Comparison of ENCODE assay signal across 22 cellular contexts in the genomic region with DNA sequence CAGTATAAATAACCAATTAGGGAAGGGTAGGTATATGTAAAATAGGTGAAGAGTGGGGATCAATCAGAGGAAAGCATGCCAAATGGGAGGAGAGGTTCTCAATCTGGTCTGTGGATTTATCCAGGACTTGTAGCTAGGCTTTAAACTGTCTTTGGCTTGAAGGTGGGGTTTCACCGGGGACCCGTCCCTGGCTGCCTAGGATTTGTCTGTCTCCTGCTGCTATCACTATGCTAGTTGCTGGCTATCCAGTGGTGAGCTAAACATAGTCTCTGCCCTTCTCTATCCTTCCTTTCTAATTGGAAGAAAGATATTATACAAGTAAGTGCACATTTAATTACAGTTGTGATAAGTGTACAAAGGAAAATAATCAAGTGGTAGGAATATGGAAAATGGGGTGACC. TPM values are rescaled to one million over a fixed set of nuclear protein-coding genes. Genes with fewer than 3 reads are reported as not detected.
A peak's percentile ranks its signal among the peaks of the same experiment; 100 is the strongest.
DNase-seq lines count a peak whose midpoint lies in the region; ATAC-seq lines count a peak whose summit lies in the region.
"Had no signal": no experiment of that assay in that cellular context is flagged by ENCODE, and none has a peak within 500 bp of the region (broad histone marks: within the 10 kb centered on the region; RNA-seq: fewer than 3 reads in every experiment).

No MANE protein-coding gene starts in this region.

- no peak overlapping the region for H3K27ac ChIP-seq in CD4-positive, CD25-positive, alpha-beta regulatory T cell (ENCODE audit: insufficient read depth, low read length, poor library complexity, severe bottlenecking)
- H3K27ac ChIP-seq: SJSA1 had no signal

- no peak overlapping the region for H3K4me3 ChIP-seq in CD4-positive, CD25-positive, alpha-beta regulatory T cell (ENCODE audit: low read depth, low read length)
- H3K4me3 ChIP-seq: HAP-1, SJSA1 had no signal

- no peaks in the 10 kb centered on the region for H3K27me3 Mint-ChIP-seq in activated T-cell treated with anti-CD3 and anti-CD28 coated beads, Interleukin-2, amount 50 U/mL, for 24 hours
- H3K27me3 Mint-ChIP-seq in CD4-positive, CD25-positive, alpha-beta regulatory T cell = no peaks in the 10 kb centered on the region
- no peaks in the 10 kb centered on the region for H3K27me3 Mint-ChIP-seq in activated T-helper 17 cell treated with anti-CD3 and anti-CD28 coated beads, Interleukin-2, amount 50 U/mL, for 72 hours

- H3K36me3 ChIP-seq in CD4-positive, CD25-positive, alpha-beta regulatory T cell (ENCODE audit: control insufficient read depth, insufficient read depth, low read length) = peaks cover 81% of the 10 kb centered on the region

- ATAC-seq in CD4-positive, CD25-positive, alpha-beta regulatory T cell (ENCODE audit: low read depth in 2 of 2) = no peak
- ATAC-seq in activated T-helper 17 cell treated with anti-CD3 and anti-CD28 coated beads, Interleukin-2, amount 50 U/mL, for 72 hours (replicated peaks) = no peak
- no peak for ATAC-seq in stimulated activated effector memory CD8-positive, alpha-beta T cell treated with anti-CD3 and anti-CD28 coated beads, Interleukin-12 subunit alpha, Interleukin-12 subunit beta, amount 100 ng/mL, for 72 hours

- no peaks in the 10 kb centered on the region for H3K4me1 Mint-ChIP-seq in activated T-cell treated with anti-CD3 and anti-CD28 coated beads, Interleukin-2, amount 50 U/mL, for 24 hours (ENCODE audit: low read depth)
- H3K4me1 Mint-ChIP-seq in CD4-positive, CD25-positive, alpha-beta regulatory T cell = no peaks in the 10 kb centered on the region
- no peaks in the 10 kb centered on the region for H3K4me1 Mint-ChIP-seq in activated T-helper 17 cell treated with anti-CD3 and anti-CD28 coated beads, Interleukin-2, amount 50 U/mL, for 72 hours
- no peaks in the 10 kb centered on the region for H3K4me1 Mint-ChIP-seq in stimulated activated effector memory CD8-positive, alpha-beta T cell treated with anti-CD3 and anti-CD28 coated beads, Interleukin-12 subunit alpha, Interleukin-12 subunit beta, amount 100 ng/mL, for 72 hours

- H3K9me3 ChIP-seq in CD4-positive, CD25-positive, alpha-beta regulatory T cell (ENCODE audit: control insufficient read depth in 2 of 2, low read length in 2 of 2) = no peaks in the 10 kb centered on the region
- H3K9me3 ChIP-seq: HAP-1, SJSA1 had no signal

- H3K9me3 Mint-ChIP-seq in activated T-cell treated with anti-CD3 and anti-CD28 coated beads, Interleukin-2, amount 50 U/mL, for 24 hours = no peaks in the 10 kb centered on the region
- H3K9me3 Mint-ChIP-seq in CD4-positive, CD25-positive, alpha-beta regulatory T cell = no peaks in the 10 kb centered on the region
- H3K9me3 Mint-ChIP-seq in activated T-helper 17 cell treated with anti-CD3 and anti-CD28 coated beads, Interleukin-2, amount 50 U/mL, for 72 hours = no peaks in the 10 kb centered on the region
- H3K9me3 Mint-ChIP-seq in stimulated activated effector memory CD8-positive, alpha-beta T cell treated with anti-CD3 and anti-CD28 coated beads, Interleukin-12 subunit alpha, Interleukin-12 subunit beta, amount 100 ng/mL, for 72 hours = no peaks in the 10 kb centered on the region
- H3K9me3 Mint-ChIP-seq: HFFc6 had no signal

- peaks cover 80% of the 10 kb centered on the region for H3K36me3 Mint-ChIP-seq in activated T-cell treated with anti-CD3 and anti-CD28 coated beads, Interleukin-2, amount 50 U/mL, for 24 hours (ENCODE audit: low read depth)
- H3K36me3 Mint-ChIP-seq in CD4-positive, CD25-positive, alpha-beta regulatory T cell = peaks cover 62% of the 10 kb centered on the region
- peaks cover 81% of the 10 kb centered on the region for H3K36me3 Mint-ChIP-seq in activated T-helper 17 cell treated with anti-CD3 and anti-CD28 coated beads, Interleukin-2, amount 50 U/mL, for 72 hours (ENCODE audit: low read depth)
- peaks cover 63% of the 10 kb centered on the region for H3K36me3 Mint-ChIP-seq in stimulated activated effector memory CD8-positive, alpha-beta T cell treated with anti-CD3 and anti-CD28 coated beads, Interleukin-12 subunit alpha, Interleukin-12 subunit beta, amount 100 ng/mL, for 72 hours

- H3K27me3 ChIP-seq in CD4-positive, CD25-positive, alpha-beta regulatory T cell (ENCODE audit: control insufficient read depth, insufficient read depth, low read length) = no peaks in the 10 kb centered on the region
- H3K27me3 ChIP-seq: SJSA1 had no signal

- H3K4me3 Mint-ChIP-seq in activated T-cell treated with anti-CD3 and anti-CD28 coated beads, Interleukin-2, amount 50 U/mL, for 24 hours = no peak overlapping the region
- H3K4me3 Mint-ChIP-seq in CD4-positive, CD25-positive, alpha-beta regulatory T cell = no peak overlapping the region
- no peak overlapping the region for H3K4me3 Mint-ChIP-seq in activated T-helper 17 cell treated with anti-CD3 and anti-CD28 coated beads, Interleukin-2, amount 50 U/mL, for 72 hours
- no peak overlapping the region for H3K4me3 Mint-ChIP-seq in stimulated activated effector memory CD8-positive, alpha-beta T cell treated with anti-CD3 and anti-CD28 coated beads, Interleukin-12 subunit alpha, Interleukin-12 subunit beta, amount 100 ng/mL, for 72 hours
- H3K4me3 Mint-ChIP-seq: HFFc6 had no signal

- no peaks in the 10 kb centered on the region for H3K4me1 ChIP-seq in CD4-positive, CD25-positive, alpha-beta regulatory T cell (ENCODE audit: control insufficient read depth, insufficient read depth, low read length, poor library complexity, severe bottlenecking)

- no peak for DNase-seq in activated T-cell treated with anti-CD3 and anti-CD28 coated beads, Interleukin-2, amount 50 U/mL, for 24 hours
- no peak for DNase-seq in activated T-cell treated with anti-CD3 and anti-CD28 coated beads, Interleukin-2, amount 50 U/mL, for 1 hour
- DNase-seq in CD4-positive, CD25-positive, alpha-beta regulatory T cell = no peak
- DNase-seq in stimulated activated effector memory CD8-positive, alpha-beta T cell treated with anti-CD3 and anti-CD28 coated beads, Interleukin-12 subunit alpha, Interleukin-12 subunit beta, amount 100 ng/mL, for 72 hours (ENCODE audit: low spot score in 2 of 2) = no peak
- DNase-seq in anterior cingulate cortex (lab: John Stamatoyannopoulos, UW) = no peak
- DNase-seq in stimulated activated CD4-positive, alpha-beta T cell treated with anti-CD3 and anti-CD28 coated beads, Interleukin-15, amount 100 ng/mL, for 24 hours = no peak
- DNase-seq: 8988T, ACHN, DMS153, HFFc6, KG1, MM.1S, NCI-H1694, NCI-H2029 treated with DMSO at 0.1 percent for 48 hours, NCI-H446 treated with DMSO at 0.1 percent for 48 hours, NCI-H526, NCI-H82, Right ventricle myocardium superior, RPMI8226 had no signal

- H3K27ac Mint-ChIP-seq in activated T-cell treated with anti-CD3 and anti-CD28 coated beads, Interleukin-2, amount 50 U/mL, for 24 hours = peak overlapping the region; percentile 2
- peak overlapping the region in 2 of 3 donors; percentile 42 to 47 for H3K27ac Mint-ChIP-seq in CD4-positive, CD25-positive, alpha-beta regulatory T cell
- H3K27ac Mint-ChIP-seq in activated T-helper 17 cell treated with anti-CD3 and anti-CD28 coated beads, Interleukin-2, amount 50 U/mL, for 72 hours = peak overlapping the region; percentile 21
- peak overlapping the region; percentile 20 for H3K27ac Mint-ChIP-seq in stimulated activated effector memory CD8-positive, alpha-beta T cell treated with anti-CD3 and anti-CD28 coated beads, Interleukin-12 subunit alpha, Interleukin-12 subunit beta, amount 100 ng/mL, for 72 hours
- H3K27ac Mint-ChIP-seq: HFFc6 had no signal

RNA-seq across cellular contexts. Expression of a gene that starts 58.8 kb away (rescaled TPM):
- total RNA-seq in CD4-positive, CD25-positive, alpha-beta regulatory T cell = 21.7 TPM
- 1 to 10 TPM; 2.1 to 3.8 (median 2.5) TPM for polyA plus RNA-seq in CD4-positive, CD25-positive, alpha-beta regulatory T cell
- total RNA-seq in activated T-helper 17 cell treated with anti-CD3 and anti-CD28 coated beads, Interleukin-2, amount 50 U/mL, for 72 hours = 1 to 10 TPM; 7.6 to 8.9 TPM
